8 cellular contexts compared by ENCODE assay signal in the genomic region with DNA sequence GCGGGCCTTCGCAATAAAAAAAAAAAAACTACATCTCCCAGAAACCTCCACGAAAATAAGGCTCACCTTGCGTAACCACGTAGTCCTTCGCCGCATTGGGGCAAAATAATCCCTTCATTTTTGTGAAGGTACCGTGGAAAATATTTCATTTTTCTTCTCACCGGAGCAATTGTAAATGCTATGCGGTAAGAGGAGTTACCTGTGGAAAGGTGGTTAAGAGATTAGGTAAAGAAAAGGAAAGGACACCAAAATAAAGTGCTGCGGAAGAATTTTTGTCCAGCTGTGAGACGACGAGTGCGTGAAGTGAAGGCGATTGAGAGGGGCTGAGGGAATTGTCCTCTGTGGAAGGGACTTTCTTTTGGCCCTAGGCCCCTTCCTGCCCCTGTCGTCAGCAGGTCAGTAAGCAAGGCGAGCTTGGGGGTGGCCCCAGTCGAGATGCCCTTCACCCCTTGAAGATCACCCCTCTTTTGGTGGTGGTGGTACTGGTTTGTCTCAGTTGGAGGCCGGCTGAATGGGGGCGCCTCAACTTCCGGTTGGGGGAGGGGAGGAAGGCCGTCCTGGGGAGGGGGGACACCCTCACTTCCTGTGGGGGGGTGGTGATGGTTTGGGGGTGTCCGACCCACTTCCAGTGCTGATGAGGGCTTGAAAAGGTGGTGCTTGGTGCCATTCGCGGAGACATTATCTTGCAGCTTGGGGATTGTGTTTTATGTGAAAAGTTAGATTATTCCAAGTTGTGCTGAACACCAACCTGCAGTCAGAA. TPM values are rescaled to one million over a fixed set of nuclear protein-coding genes. Genes with fewer than 3 reads are reported as not detected.
DNase-seq lines count a peak whose midpoint lies in the region; ATAC-seq and TF ChIP-seq lines count a peak whose summit lies in the region.

A gene (plus strand): TSS at position 279 of the 760 bp plus-strand sequence. CDS start 37,520 bp downstream, outside the sequence.

- intact Hi-C loops in heart left ventricle (cut with DNase I): loop anchor here in 6 of 10 donors (1.0 to 5.0 kb wide), 7 partner anchors 37 to 234 kb away; no protein-coding TSS in a partner anchor
- intact Hi-C loops in posterior cingulate gyrus (cut with DNase I): loop anchor here (1.0 kb wide), 1 partner anchor 77 kb away; no protein-coding TSS in a partner anchor
- intact Hi-C loops in upper lobe of right lung (cut with DNase I): no loop called here

- TF ChIP-seq CTCF in GM06990 (IDR thresholded peaks at IDR 0.05; ENCODE audit: insufficient read depth, low read length, poor library complexity, severe bottlenecking) (no peak), heart left ventricle (IDR thresholded peaks at IDR 0.05) (peak in 1 of 12 donors; percentile 17), upper lobe of right lung (IDR thresholded peaks at IDR 0.05) (no peak)

- H3K27me3 ChIP-seq in GM06990 (replicated peaks; ENCODE audit: control insufficient read depth, insufficient read depth, low read length) (no peaks in the 10 kb centered on the region), adipocyte (replicated peaks; ENCODE audit: control insufficient read depth, insufficient read depth, low read length) (no peaks in the 10 kb centered on the region), heart left ventricle (no peaks in the 10 kb centered on the region), upper lobe of right lung (no peaks in the 10 kb centered on the region)

- H3K9me3 ChIP-seq in adipocyte (ENCODE audit: control insufficient read depth, low read length) (no peaks in the 10 kb centered on the region), heart left ventricle (no peaks in the 10 kb centered on the region), upper lobe of right lung (no peaks in the 10 kb centered on the region)

- no peak for TF ChIP-seq POLR2A in heart left ventricle (IDR thresholded peaks at IDR 0.05)

- peak within 1 kb of the TSS; percentile 82 to 98 (median 96) for H3K27ac ChIP-seq in heart left ventricle
- H3K27ac ChIP-seq in upper lobe of right lung: peak within 1 kb of the TSS; percentile 92

- peak within 1 kb of the TSS; percentile 98 for H3K9ac ChIP-seq in adipocyte (ENCODE audit: low read length)

- DNase-seq in GM06990 (ENCODE audit: extremely low read depth, insufficient read length): peak; percentile 82
- peak; percentile 67 for DNase-seq in NCI-H1092 (lab: John Stamatoyannopoulos, UW)
- peak; percentile 83 for DNase-seq in SW480 (ENCODE audit: low spot score)
- DNase-seq in adipocyte (ENCODE audit: low read depth): peak; percentile 92
- DNase-seq in heart left ventricle: peak; percentile 55 to 78 (median 65)
- DNase-seq in posterior cingulate gyrus: peak; percentile 45 to 93 (median 63)
- peak; percentile 81 for DNase-seq in upper lobe of right lung

- peaks cover 37% of the 10 kb centered on the region for H3K4me1 ChIP-seq in adipocyte (ENCODE audit: control insufficient read depth, insufficient read depth, low read length)
- peaks cover 6 to 71% (median 51%) of the 10 kb centered on the region in 12 donors for H3K4me1 ChIP-seq in heart left ventricle
- H3K4me1 ChIP-seq in upper lobe of right lung: peaks cover 37% of the 10 kb centered on the region

- H3K36me3 ChIP-seq in GM06990 (ENCODE audit: control insufficient read depth, insufficient read depth, low read length): no peaks in the 10 kb centered on the region
- H3K36me3 ChIP-seq in adipocyte (ENCODE audit: control insufficient read depth, insufficient read depth, low read length, severe bottlenecking): no peaks in the 10 kb centered on the region
- no peaks in the 10 kb centered on the region for H3K36me3 ChIP-seq in heart left ventricle
- no peaks in the 10 kb centered on the region for H3K36me3 ChIP-seq in upper lobe of right lung

- 0 to 1% (median 0%) methylated on average over 21 to 25 of the region's 25 CpGs for WGBS in heart left ventricle, 4 donors

- H3K4me3 ChIP-seq in GM06990 (replicated peaks; ENCODE audit: low read depth, low read length) (peak within 1 kb of the TSS; percentile 93), adipocyte (ENCODE audit: low read length) (peak within 1 kb of the TSS; percentile 98), heart left ventricle (peak within 1 kb of the TSS; percentile 67 to 95 (median 92)), upper lobe of right lung (peak within 1 kb of the TSS; percentile 90)

- ATAC-seq in HG02588 (IDR thresholded peaks at IDR 0.05; ENCODE audit: unreplicated experiment) (peak; percentile 28), heart left ventricle (peak; percentile 41 to 67 (median 48)), upper lobe of right lung (peak; percentile 26)

RNA-seq across cellular contexts. Expression of the gene that starts here (rescaled TPM):
- 10 to 100 TPM; 22.6 to 54.1 (median 39.9) TPM for total RNA-seq in heart left ventricle
- 10 to 100 TPM; 14.8 to 16.1 TPM for polyA plus RNA-seq in heart left ventricle
- 41.9 TPM for total RNA-seq in upper lobe of right lung

Comparison
In these comparisons a context has a peak if more than half of its experiments do, and no peak if none do; other contexts are left out.
1. Peak in every context shown above with its lines: DNase-seq, ATAC-seq, H3K4me3 ChIP-seq and H3K27ac ChIP-seq.